11 cellular contexts compared by ENCODE assay signal in the genomic region with DNA sequence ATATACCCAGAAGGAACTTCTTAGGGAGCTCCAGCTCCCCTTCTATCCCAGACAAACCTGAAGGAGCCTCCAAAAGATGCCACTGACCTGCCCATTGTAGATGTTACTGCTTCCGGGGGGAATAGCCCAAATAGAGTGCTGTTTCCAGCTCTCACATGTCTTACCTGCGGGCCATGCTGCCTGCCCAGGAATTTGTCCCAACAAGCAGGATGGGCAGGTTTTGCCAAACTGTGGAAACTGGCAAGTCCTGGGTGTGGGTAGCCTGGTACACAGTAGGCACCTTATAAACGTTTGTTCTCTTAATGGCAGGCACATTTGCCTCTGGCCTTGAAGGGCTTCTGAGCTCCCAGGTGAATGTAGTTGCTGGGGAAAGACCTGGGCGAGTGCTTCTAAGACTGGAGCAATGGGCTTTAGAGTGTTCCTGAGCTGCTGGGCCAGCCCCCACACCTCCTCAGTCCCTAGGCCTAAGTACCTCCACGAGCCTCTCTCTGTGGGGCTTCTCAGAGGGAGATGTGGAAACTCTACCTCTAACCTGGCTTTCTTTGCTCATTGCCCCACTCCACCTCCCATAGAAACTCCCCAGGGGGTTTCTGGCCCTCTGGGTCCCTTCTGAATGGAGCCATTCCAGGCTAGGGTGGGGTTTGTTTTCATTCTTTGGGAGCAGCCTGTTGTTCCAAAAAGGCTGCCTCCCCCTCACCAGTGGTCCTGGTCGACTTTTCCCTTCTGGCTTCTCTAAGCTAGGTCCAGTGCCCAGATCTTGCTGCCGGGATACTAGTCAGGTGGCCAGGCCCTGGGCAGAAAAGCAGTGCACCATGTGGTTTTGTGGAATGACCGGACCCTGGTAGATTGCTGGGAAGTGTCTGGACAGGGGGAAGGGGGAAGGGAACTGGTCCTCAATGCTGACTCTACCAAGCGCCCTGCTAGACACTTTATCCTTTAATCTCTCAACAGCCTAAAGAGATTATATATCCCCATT. TPM values are rescaled to one million over a fixed set of nuclear protein-coding genes. Genes with fewer than 3 reads are reported as not detected.
DNase-seq lines count a peak whose midpoint lies in the region; ATAC-seq, FAIRE-seq and TF ChIP-seq lines count a peak whose summit lies in the region.
"Had no signal": no experiment of that assay in that cellular context is flagged by ENCODE, and none has a peak within 500 bp of the region (broad histone marks: within the 10 kb centered on the region; RNA-seq: fewer than 3 reads in every experiment).

No MANE protein-coding gene starts in this region.

- no peak for TF ChIP-seq EP300 in sigmoid colon (IDR thresholded peaks at IDR 0.05)

- intact Hi-C loops in sigmoid colon (cut with DNase I) = no loop called here

- H3K79me2 ChIP-seq in keratinocyte (ENCODE audit: control insufficient read depth, insufficient read depth, low read length) = peaks cover 56% of the 10 kb centered on the region

- no peak overlapping the region for H3K27ac ChIP-seq in CD4-positive, CD25-positive, alpha-beta regulatory T cell (ENCODE audit: insufficient read depth, low read length, poor library complexity, severe bottlenecking)
- H3K27ac ChIP-seq in keratinocyte (ENCODE audit: control insufficient read depth, insufficient read depth, low read length) (peak overlapping the region; percentile 86), sigmoid colon (peak overlapping the region in 2 of 4 donors; percentile 66 to 77), Peyer's patch (peak overlapping the region in 2 of 4 donors; percentile 67 to 70)

- FAIRE-seq in keratinocyte (lab: Jason Lieb, UNC) = peak; percentile 92

- H3K36me3 ChIP-seq in CD4-positive, CD25-positive, alpha-beta regulatory T cell (ENCODE audit: control insufficient read depth, insufficient read depth, low read length) = peaks cover 5% of the 10 kb centered on the region
- H3K36me3 ChIP-seq in keratinocyte (ENCODE audit: control insufficient read depth in 2 of 2, extremely low read depth in 1 of 2, insufficient read depth in 2 of 2, low read length in 2 of 2) (peaks cover under 1 to 18% of the 10 kb centered on the region in 2 experiments), sigmoid colon (no peaks in the 10 kb centered on the region), Peyer's patch (no peaks in the 10 kb centered on the region)
- H3K36me3 ChIP-seq: adrenal gland had no signal

- peaks cover 3% of the 10 kb centered on the region for H3K36me3 Mint-ChIP-seq in CD4-positive, CD25-positive, alpha-beta regulatory T cell

- H3K4me3 Mint-ChIP-seq in CD4-positive, CD25-positive, alpha-beta regulatory T cell = peak overlapping the region; percentile 35 to 84 (median 59)

- no peak for DNase-seq in CD4-positive, CD25-positive, alpha-beta regulatory T cell
- DNase-seq in astrocyte of the hippocampus (ENCODE audit: low read depth, low spot score) = peak; percentile 73
- DNase-seq in keratinocyte (ENCODE audit: low read depth, low spot score) = no peak
- DNase-seq in sigmoid colon = peak; percentile 33
- no peak for DNase-seq in stimulated activated naive CD8-positive, alpha-beta T cell treated with anti-CD3 and anti-CD28 coated beads, Interleukin-15, Interleukin-2, amounts not matched to agents 100 U/mL and 50 U/mL, for 24 hours
- DNase-seq in Peyer's patch = no peak
- DNase-seq: adrenal gland, EL, NCI-H446 treated with DMSO at 0.1 percent for 48 hours had no signal

- H3K9me3 Mint-ChIP-seq in CD4-positive, CD25-positive, alpha-beta regulatory T cell = no peaks in the 10 kb centered on the region

- H3K4me1 ChIP-seq in CD4-positive, CD25-positive, alpha-beta regulatory T cell (ENCODE audit: control insufficient read depth, insufficient read depth, low read length, poor library complexity, severe bottlenecking) = peaks cover 72% of the 10 kb centered on the region
- H3K4me1 ChIP-seq in keratinocyte (ENCODE audit: control insufficient read depth, extremely low read depth, insufficient read depth, low read length) (peaks cover 57% of the 10 kb centered on the region), sigmoid colon (peaks cover 0 to 39% (median 32%) of the 10 kb centered on the region in 4 donors), Peyer's patch (peaks cover 0 to 53% (median 3%) of the 10 kb centered on the region in 4 donors)

- TF ChIP-seq POLR2A in sigmoid colon (IDR thresholded peaks at IDR 0.05) (no peak), Peyer's patch (IDR thresholded peaks at IDR 0.05) (no peak)

- H3K4me1 Mint-ChIP-seq in CD4-positive, CD25-positive, alpha-beta regulatory T cell = peaks cover 21 to 73% (median 50%) of the 10 kb centered on the region in 4 donors

- dilution Hi-C loops in keratinocyte (cut with MboI; ENCODE audit: extremely low pct_ligation_motif_present, low sequenced_read_pairs) = no loop called here

- H3K27me3 Mint-ChIP-seq in CD4-positive, CD25-positive, alpha-beta regulatory T cell = no peaks in the 10 kb centered on the region

- no peaks in the 10 kb centered on the region for H4K20me1 ChIP-seq in keratinocyte (ENCODE audit: control insufficient read depth, extremely low read depth, insufficient read depth, low read length)

- H3K4me3 ChIP-seq in CD4-positive, CD25-positive, alpha-beta regulatory T cell (ENCODE audit: low read depth, low read length) = peak overlapping the region; percentile 58
- H3K4me3 ChIP-seq in keratinocyte (ENCODE audit: control insufficient read depth in 2 of 3, extremely low read depth in 1 of 3, insufficient read depth in 2 of 3, low read depth in 1 of 3, low read length in 3 of 3) = peak overlapping the region; percentile 87 to 97 (median 96)
- peak overlapping the region in 3 of 4 donors; percentile 48 to 57 (median 55) for H3K4me3 ChIP-seq in sigmoid colon
- H3K4me3 ChIP-seq in Peyer's patch = no peak overlapping the region

- no peaks in the 10 kb centered on the region for H3K9me3 ChIP-seq in CD4-positive, CD25-positive, alpha-beta regulatory T cell (ENCODE audit: control insufficient read depth in 2 of 2, low read length in 2 of 2)
- H3K9me3 ChIP-seq in keratinocyte (ENCODE audit: control insufficient read depth, low read depth, low read length) (no peaks in the 10 kb centered on the region), sigmoid colon (no peaks in the 10 kb centered on the region), Peyer's patch (no peaks in the 10 kb centered on the region)
- H3K9me3 ChIP-seq: adrenal gland had no signal

- TF ChIP-seq CTCF in keratinocyte (optimal IDR thresholded peaks at IDR 0.05 in 1 of 3, IDR thresholded peaks at IDR 0.05 in 1 of 3, conservative IDR thresholded peaks at IDR 0.05 in 1 of 3; ENCODE audit: extremely low read depth in 1 of 3, insufficient read depth in 2 of 3, low read length in 3 of 3) (no peak), sigmoid colon (IDR thresholded peaks at IDR 0.05) (no peak), Peyer's patch (IDR thresholded peaks at IDR 0.05) (no peak)

- H3K27me3 ChIP-seq in CD4-positive, CD25-positive, alpha-beta regulatory T cell (ENCODE audit: control insufficient read depth, insufficient read depth, low read length) = no peaks in the 10 kb centered on the region
- H3K27me3 ChIP-seq in keratinocyte (ENCODE audit: control insufficient read depth, extremely low read depth, insufficient read depth, low read length) = no peaks in the 10 kb centered on the region
- H3K27me3 ChIP-seq in sigmoid colon = no peaks in the 10 kb centered on the region
- H3K27me3 ChIP-seq in Peyer's patch = no peaks in the 10 kb centered on the region
- H3K27me3 ChIP-seq: adrenal gland had no signal

- H3K4me2 ChIP-seq in keratinocyte (ENCODE audit: control insufficient read depth, extremely low read depth, insufficient read depth, low read depth, low read length) = peak overlapping the region; percentile 93

- peak overlapping the region; percentile 87 for H3K9ac ChIP-seq in keratinocyte (ENCODE audit: control insufficient read depth, extremely low read depth, insufficient read depth, low read length)

- no peak for ATAC-seq in CD4-positive, CD25-positive, alpha-beta regulatory T cell (ENCODE audit: low read depth in 2 of 2)
- no peak for ATAC-seq in stimulated activated naive CD8-positive, alpha-beta T cell treated with anti-CD3 and anti-CD28 coated beads, Interleukin-15, Interleukin-2, amounts not matched to agents 100 U/mL and 50 U/mL, for 24 hours
- ATAC-seq in GM21360 (IDR thresholded peaks at IDR 0.05; ENCODE audit: unreplicated experiment) = no peak
- ATAC-seq in HG03342 (IDR thresholded peaks at IDR 0.05; ENCODE audit: unreplicated experiment) = no peak

- no peak overlapping the region for H2AFZ ChIP-seq in keratinocyte (ENCODE audit: control insufficient read depth, low read length)

- H3K9me1 ChIP-seq in keratinocyte (ENCODE audit: control insufficient read depth, extremely low read depth, insufficient read depth, low read length) = no peaks in the 10 kb centered on the region

- H3K27ac Mint-ChIP-seq in CD4-positive, CD25-positive, alpha-beta regulatory T cell = peak overlapping the region in 2 of 3 donors; percentile 15 to 44

- WGBS in sigmoid colon, 2 donors = 64 to 83% methylated on average over 9 of the region's 9 CpGs

RNA-seq across cellular contexts. Expression of gene LIMK2, which starts 37.2 kb away (rescaled TPM):
- 42.4 TPM for total RNA-seq in CD4-positive, CD25-positive, alpha-beta regulatory T cell
- polyA plus RNA-seq in CD4-positive, CD25-positive, alpha-beta regulatory T cell = 10 to 100 TPM; 22.4 to 33.2 (median 24.9) TPM
- polyA plus RNA-seq in keratinocyte = 28.8 to 56.3 TPM (median 42.6 TPM) in 3 replicates
- polyA plus RNA-seq in keratinocyte (2011; ENCODE audit: low read depth) = 118 TPM
- polyA plus RNA-seq in keratinocyte (2011; cell fraction: cytosol; rRNA removed) = 49.1 and 67.7 TPM in 2 replicates
- polyA plus RNA-seq in keratinocyte (2011; cell fraction: nucleus; rRNA removed) = 166 and 190 TPM in 2 replicates
- 97.8 and 136 TPM in 2 replicates for polyA plus RNA-seq in keratinocyte (2012; ENCODE audit: low replicate concordance)
- polyA minus RNA-seq in keratinocyte = 62.9 to 141 TPM (median 89.5 TPM) in 3 replicates
- polyA minus RNA-seq in keratinocyte (2011; cell fraction: cytosol; rRNA and poly(A)+ RNA removed) = 27.8 TPM
- polyA minus RNA-seq in keratinocyte (2011; cell fraction: nucleus; rRNA and poly(A)+ RNA removed) = 91.0 and 121 TPM in 2 replicates
- total RNA-seq in sigmoid colon = 10 to 100 TPM; 10.3 to 20.8 (median 14.0) TPM
- polyA plus RNA-seq in sigmoid colon = 10 to 100 TPM; 31.9 to 58.7 (median 39.0) TPM
- total RNA-seq in Peyer's patch = 100 to 1,000 TPM; 106 to 256 (median 139) TPM

RNA-seq across cellular contexts. Expression of gene PIK3IP1, which starts 43.0 kb away (rescaled TPM):
- total RNA-seq in CD4-positive, CD25-positive, alpha-beta regulatory T cell = 534 TPM
- polyA plus RNA-seq in CD4-positive, CD25-positive, alpha-beta regulatory T cell = 100 to 1,000 TPM; 425 to 700 (median 557) TPM
- polyA plus RNA-seq in keratinocyte (13.3 to 25.6 TPM (median 13.9 TPM) in 3 replicates), sigmoid colon (10 to 100 TPM in 1 of 3 donors, 1 to 10 TPM in 2; 5.8 to 87.6 (median 6.0) TPM)
- polyA plus RNA-seq in keratinocyte (2011; ENCODE audit: low read depth) = 26.2 TPM
- polyA plus RNA-seq in keratinocyte (2011; cell fraction: cytosol; rRNA removed) = 7.2 and 9.9 TPM in 2 replicates
- 33.1 and 36.3 TPM in 2 replicates for polyA plus RNA-seq in keratinocyte (2011; cell fraction: nucleus; rRNA removed)
- polyA plus RNA-seq in keratinocyte (2012; ENCODE audit: low replicate concordance) = 11.0 and 34.9 TPM in 2 replicates
- polyA minus RNA-seq in keratinocyte = 6.2 to 25.4 TPM (median 10.1 TPM) in 3 replicates
- 22.3 TPM for polyA minus RNA-seq in keratinocyte (2011; cell fraction: cytosol; rRNA and poly(A)+ RNA removed)
- polyA minus RNA-seq in keratinocyte (2011; cell fraction: nucleus; rRNA and poly(A)+ RNA removed) = 37.1 and 42.4 TPM in 2 replicates
- total RNA-seq in sigmoid colon (10 to 100 TPM; 32.4 to 55.0 (median 50.3) TPM), Peyer's patch (10 to 100 TPM; 23.7 to 60.2 (median 30.7) TPM)

Comparison
In these comparisons a context has a peak if more than half of its experiments do, and no peak if none do; other contexts are left out.
1. DNase-seq: peak in astrocyte of the hippocampus (single experiment) and sigmoid colon (single experiment); none in CD4-positive, CD25-positive, alpha-beta regulatory T cell (0 of 3), keratinocyte (single experiment), stimulated activated naive CD8-positive, alpha-beta T cell treated with anti-CD3 and anti-CD28 coated beads, Interleukin-15, Interleukin-2, amounts not matched to agents 100 U/mL and 50 U/mL, for 24 hours (single experiment) and Peyer's patch (0 of 3).
2. H3K4me3 ChIP-seq: peak in CD4-positive, CD25-positive, alpha-beta regulatory T cell (single experiment), keratinocyte (3 of 3) and sigmoid colon (3 of 4); none in Peyer's patch (0 of 4).